Comparison of ENCODE assay signal across 8 cellular contexts in genomic region chrX:67545772-67546495, GRCh38. TPM values are rescaled to one million over a fixed set of nuclear protein-coding genes. Genes with fewer than 3 reads are reported as not detected.
DNase-seq lines count a peak whose midpoint lies in the region; ATAC-seq and TF ChIP-seq lines count a peak whose summit lies in the region.

No MANE protein-coding gene starts in this region.

- H3K9me3 ChIP-seq in SJSA1 (replicated peaks) (no peaks in the 10 kb centered on the region), parathyroid adenoma (ENCODE audit: control insufficient read depth, low read length) (no peaks in the 10 kb centered on the region)

- no peak overlapping the region for H3K27ac Mint-ChIP-seq in Calu3 (ENCODE audit: unreplicated experiment)

- no peaks in the 10 kb centered on the region for H3K4me1 Mint-ChIP-seq in Calu3 (ENCODE audit: low read depth, unreplicated experiment)

- no peaks in the 10 kb centered on the region for H3K36me3 Mint-ChIP-seq in Calu3 (ENCODE audit: insufficient read depth, unreplicated experiment)

- in situ Hi-C loops in Caki2 (cut with HindIII; ENCODE audit: low pct_unique_long_range_greater_than_20kb, low sequenced_read_pairs): no loop called here

- H3K4me1 ChIP-seq in SJSA1 (replicated peaks) (peaks cover 16% of the 10 kb centered on the region), parathyroid adenoma (no peaks in the 10 kb centered on the region)

- H3K9me3 Mint-ChIP-seq in Calu3 (ENCODE audit: low read depth, unreplicated experiment): no peaks in the 10 kb centered on the region

- peak overlapping the region; percentile 57 for H3K4me3 ChIP-seq in SJSA1
- H3K4me3 ChIP-seq in parathyroid adenoma (ENCODE audit: low read depth, low read length): peak overlapping the region; percentile 34

- H3K27me3 Mint-ChIP-seq in Calu3 (ENCODE audit: unreplicated experiment): peaks cover 8% of the 10 kb centered on the region

- no TSS peak for BruUV-seq in Calu3 (replicated peaks; lab: Mats Ljungman, UMichigan)

- DNase-seq in Caki2 (ENCODE audit: low read depth) (peak; percentile 52), SJSA1 (ENCODE audit: low read depth in 1 of 2, low spot score in 2 of 2) (peak; percentile 36 to 41), germinal center (ENCODE audit: low spot score) (peak; percentile 3), NCI-H2227 (lab: John Stamatoyannopoulos, UW; ENCODE audit: unreplicated experiment) (no peak), AML-193 (lab: John Stamatoyannopoulos, UW) (no peak), Calu3 (no peak)

- H3K27me3 ChIP-seq in SJSA1 (replicated peaks): no peaks in the 10 kb centered on the region
- no peaks in the 10 kb centered on the region for H3K27me3 ChIP-seq in parathyroid adenoma (ENCODE audit: control insufficient read depth, insufficient read depth, low read length)

- peak overlapping the region; percentile 53 for H3K4me2 ChIP-seq in parathyroid adenoma (ENCODE audit: low read length)

- intact Hi-C loops in Calu3 (cut with micrococcal nuclease; ENCODE audit: unreplicated experiment): no loop called here

- H3K27ac ChIP-seq in SJSA1 (no peak overlapping the region; the same call in 1 of the 2 replicates), parathyroid adenoma (no peak overlapping the region)

- no peaks in the 10 kb centered on the region for H3K79me2 ChIP-seq in parathyroid adenoma

- peaks cover 8% of the 10 kb centered on the region; the same call in 1 of the 2 replicates for H3K36me3 ChIP-seq in SJSA1
- no peaks in the 10 kb centered on the region for H3K36me3 ChIP-seq in parathyroid adenoma (ENCODE audit: control insufficient read depth, insufficient read depth, low read length)

- no peak for TF ChIP-seq CTCF in parathyroid adenoma (IDR thresholded peaks at IDR 0.05)
- no peak for TF ChIP-seq CTCF in Calu3 (IDR thresholded peaks at IDR 0.05; ENCODE audit: unreplicated experiment)

- H2AFZ ChIP-seq in parathyroid adenoma: no peak overlapping the region

- H3K4me3 Mint-ChIP-seq in Calu3 (ENCODE audit: low read depth, unreplicated experiment): no peak overlapping the region

- ATAC-seq in HG02571 (IDR thresholded peaks at IDR 0.05; ENCODE audit: unreplicated experiment): no peak

- CTCF ChIA-PET in Calu3 (lab: Charles Lee): no interaction called here

- no peak overlapping the region for H3K9ac ChIP-seq in parathyroid adenoma

RNA-seq across cellular contexts. Expression of gene AR, which starts 2.1 kb away (rescaled TPM):
- 13.3 and 17.8 TPM in 2 replicates for total RNA-seq in Caki2 (2014; rRNA removed; shearing (Covaris generic); ENCODE audit: low replicate concordance)
- total RNA-seq in SJSA1 (2014; rRNA removed; shearing (Covaris generic)): 13.6 and 14.8 TPM in 2 replicates
- total RNA-seq in Calu3 (2022): 0.34 and 0.83 TPM in 2 replicates

Comparison
In these comparisons a context has a peak if more than half of its experiments do, and no peak if none do; other contexts are left out.
1. DNase-seq: peak in Caki2 (single experiment), SJSA1 (2 of 2) and germinal center (single experiment); none in NCI-H2227 (single experiment), AML-193 (0 of 2) and Calu3 (single experiment).